ENCODE assay signal across 17 cellular contexts in the genomic region with DNA sequence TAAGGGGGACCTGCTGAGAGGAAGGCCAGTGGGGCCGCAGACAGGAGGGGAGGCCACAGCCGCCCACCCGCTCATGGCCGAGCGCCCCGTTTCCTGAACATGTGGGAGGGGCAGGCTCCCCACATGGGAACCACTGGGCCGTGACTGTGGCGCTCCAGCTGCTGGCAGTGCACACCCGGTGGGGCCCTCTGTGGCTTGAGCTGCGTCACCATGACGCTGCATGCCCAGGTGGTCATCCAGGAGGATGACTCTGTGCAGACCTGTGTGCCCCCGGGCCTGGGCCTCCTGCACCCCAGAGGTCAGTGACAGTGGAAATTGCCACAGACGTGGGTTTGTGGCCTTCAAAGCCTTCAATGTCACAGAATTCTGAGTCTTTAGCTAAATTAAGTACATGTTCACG.
DNase-seq lines count a peak whose midpoint lies in the region; ATAC-seq and TF ChIP-seq lines count a peak whose summit lies in the region.
"Had no signal": no experiment of that assay in that cellular context is flagged by ENCODE, and none has a peak within 500 bp of the region (broad histone marks: within the 10 kb centered on the region; RNA-seq: fewer than 3 reads in every experiment).

No MANE protein-coding gene starts in this region.

- no peaks in the 10 kb centered on the region for H4K20me1 ChIP-seq in H9 (ENCODE audit: control insufficient read depth, insufficient read depth, insufficient read length)

- no peak overlapping the region for H4K91ac ChIP-seq in H9 (ENCODE audit: insufficient read length, low read depth, low read length)

- no peaks in the 10 kb centered on the region for H3K79me2 ChIP-seq in H9 (ENCODE audit: insufficient read depth, low read length)

- no peaks in the 10 kb centered on the region for H3K4me1 ChIP-seq in H9 (ENCODE audit: insufficient read depth, low read length)
- H3K4me1 ChIP-seq: vagina had no signal

- H3K9me3 Mint-ChIP-seq in IgD-negative memory B cell, result no peaks in the 10 kb centered on the region
- H3K9me3 Mint-ChIP-seq in H9, result no peaks in the 10 kb centered on the region
- H3K9me3 Mint-ChIP-seq: natural killer cell treated with Interleukin-12 subunit alpha and Interleukin-12 subunit beta and Interleukin-15 and Interleukin-18, amount 100 ng/mL, for 72 hours had no signal

- no peak overlapping the region for H2BK5ac ChIP-seq in H9 (ENCODE audit: insufficient read length, low read length)

- H4K5ac ChIP-seq in H9 (ENCODE audit: insufficient read length, low read depth, low read length), result no peak overlapping the region

- no peaks in the 10 kb centered on the region for H3K23me2 ChIP-seq in H9 (ENCODE audit: insufficient read length, low read depth, low read length, poor library complexity, severe bottlenecking)

- no peak overlapping the region for H3K14ac ChIP-seq in H9 (ENCODE audit: insufficient read depth, low read length)

- H3K36me3 Mint-ChIP-seq in IgD-negative memory B cell, result peaks cover 9% of the 10 kb centered on the region
- no peaks in the 10 kb centered on the region; a peak in 1 of 7 replicates for H3K36me3 Mint-ChIP-seq in H9 (ENCODE audit: insufficient read depth in 1 of 3, low read depth in 3 of 3)
- H3K36me3 Mint-ChIP-seq: natural killer cell treated with Interleukin-12 subunit alpha and Interleukin-12 subunit beta and Interleukin-15 and Interleukin-18, amount 100 ng/mL, for 72 hours had no signal

- H3K4me3 Mint-ChIP-seq in IgD-negative memory B cell, result peak overlapping the region in 3 of 4 donors; percentile 17 to 35 (median 22)
- no peak overlapping the region for H3K4me3 Mint-ChIP-seq in H9
- H3K4me3 Mint-ChIP-seq: natural killer cell treated with Interleukin-12 subunit alpha and Interleukin-12 subunit beta and Interleukin-15 and Interleukin-18, amount 100 ng/mL, for 72 hours had no signal

- DNase-seq in GM10266 (ENCODE audit: extremely low spot score) (peak; percentile 28), NCI-H2171 (lab: John Stamatoyannopoulos, UW) (no peak), H9 (no peak), CD1c-positive myeloid dendritic cell (ENCODE audit: extremely low spot score) (no peak)
- DNase-seq in effector CD8-positive, alpha-beta T cell (lab: John Stamatoyannopoulos, UW), result no peak
- DNase-seq: activated CD4-positive, CD25-positive, alpha-beta regulatory T cell; erythroblast; heart right ventricle; PC-3; stimulated activated CD4-positive, alpha-beta T cell treated with anti-CD3 and anti-CD28 coated beads, Interleukin-4, amount 100 ng/mL, for 4 hours; stimulated activated naive CD4-positive, alpha-beta T cell treated with Interleukin-2 at 50 U/mL for 16 hours had no signal

- no peak overlapping the region for H2BK15ac ChIP-seq in H9 (ENCODE audit: low read depth, low read length)

- peak overlapping the region in 2 of 3 donors; percentile 65 to 92 for H3K27ac Mint-ChIP-seq in IgD-negative memory B cell
- 0 out of 7 replicates have a peak overlapping the region, but pooled peaks of 1 of the 3 experiments have one; percentile 21 for H3K27ac Mint-ChIP-seq in H9
- H3K27ac Mint-ChIP-seq: natural killer cell treated with Interleukin-12 subunit alpha and Interleukin-12 subunit beta and Interleukin-15 and Interleukin-18, amount 100 ng/mL, for 72 hours had no signal

- H3K27ac ChIP-seq in H9 (ENCODE audit: insufficient read length, low read depth, low read length), result no peak overlapping the region
- H3K27ac ChIP-seq: heart right ventricle, vagina had no signal

- H2BK20ac ChIP-seq in H9 (ENCODE audit: low read depth, low read length, poor library complexity, severe bottlenecking), result no peak overlapping the region

- H3K4ac ChIP-seq in H9 (ENCODE audit: low read depth, low read length), result no peak overlapping the region

- H3K27me3 ChIP-seq in H9 (ENCODE audit: insufficient read depth, low read length), result no peaks in the 10 kb centered on the region
- H3K27me3 ChIP-seq: heart right ventricle, vagina had no signal

- peak; percentile 83 for ATAC-seq in GM19452 (IDR thresholded peaks at IDR 0.05; ENCODE audit: unreplicated experiment)
- ATAC-seq in HG02763 (IDR thresholded peaks at IDR 0.05; ENCODE audit: unreplicated experiment), result peak; percentile 89
- ATAC-seq: heart right ventricle; natural killer cell treated with Interleukin-12 subunit alpha and Interleukin-12 subunit beta and Interleukin-15 and Interleukin-18, amount 100 ng/mL, for 72 hours; PC-3; right cardiac atrium had no signal

- H3T11ph ChIP-seq in H9 (ENCODE audit: low read length), result no peak overlapping the region

- H2BK120ac ChIP-seq in H9 (ENCODE audit: low read depth, low read length, poor library complexity, severe bottlenecking), result no peak overlapping the region

- no CpG with 5 or more reads among the region's 14 CpGs for WGBS in H9 (ENCODE audit: extremely low coverage, insufficient read length, low lambda C conversion rate)

- no peak overlapping the region for H4K8ac ChIP-seq in H9 (replicated peaks; ENCODE audit: insufficient read length, low read depth, low read length)

- no peak overlapping the region for H3K4me2 ChIP-seq in H9 (ENCODE audit: insufficient read depth, insufficient read length, low read length)

- H3K9ac ChIP-seq in H9 (ENCODE audit: extremely low read depth, insufficient read length, low read length), result no peak overlapping the region

- H3K9me3 ChIP-seq in H9 (ENCODE audit: control insufficient read depth, low read depth, low read length), result no peaks in the 10 kb centered on the region
- H3K9me3 ChIP-seq: heart right ventricle, vagina had no signal

- no peak overlapping the region for H3K56ac ChIP-seq in H9 (ENCODE audit: insufficient read length, low read depth, low read length)

- H3K79me1 ChIP-seq in H9 (ENCODE audit: insufficient read depth, low read depth, low read length, poor library complexity, severe bottlenecking), result no peaks in the 10 kb centered on the region

- no peak overlapping the region for H3K18ac ChIP-seq in H9 (ENCODE audit: insufficient read length, low read depth, low read length)

- H3K27me3 Mint-ChIP-seq in IgD-negative memory B cell, result no peaks in the 10 kb centered on the region
- no peaks in the 10 kb centered on the region for H3K27me3 Mint-ChIP-seq in H9 (ENCODE audit: low read depth)
- H3K27me3 Mint-ChIP-seq: natural killer cell treated with Interleukin-12 subunit alpha and Interleukin-12 subunit beta and Interleukin-15 and Interleukin-18, amount 100 ng/mL, for 72 hours had no signal

- H2AK5ac ChIP-seq in H9 (ENCODE audit: insufficient read length, low read length), result no peak overlapping the region

- no peak overlapping the region for H2AFZ ChIP-seq in H9 (ENCODE audit: low read length)

- H2BK12ac ChIP-seq in H9 (ENCODE audit: insufficient read length, low read depth, low read length), result no peak overlapping the region

- H3K23ac ChIP-seq in H9 (ENCODE audit: insufficient read length, low read depth, low read length), result no peak overlapping the region

- H3K4me1 Mint-ChIP-seq in IgD-negative memory B cell (peaks cover 7 to 17% (median 16%) of the 10 kb centered on the region in 3 donors), H9 (peaks cover 0 to 2% of the 10 kb centered on the region in 2 experiments; a peak in 1 of 4 replicates)

- no peak for TF ChIP-seq CTCF in GM10266 (IDR thresholded peaks at IDR 0.05; ENCODE audit: control insufficient read depth, insufficient read depth, low read depth, missing control alignments)
- TF ChIP-seq CTCF in H9 (conservative IDR thresholded peaks at IDR 0.05), result no peak

Comparison
In these comparisons a context has a peak if more than half of its experiments do, and no peak if none do; other contexts are left out.
1. H3K4me3 Mint-ChIP-seq: peak in IgD-negative memory B cell (3 of 4); none in H9 (0 of 2).